17 cellular contexts compared by ENCODE assay signal in genomic region chr10:98858525-98858924, GRCh38.
DNase-seq lines count a peak whose midpoint lies in the region; TF ChIP-seq lines count a peak whose summit lies in the region.
"Had no signal": no experiment of that assay in that cellular context is flagged by ENCODE, and none has a peak within 500 bp of the region (broad histone marks: within the 10 kb centered on the region; RNA-seq: fewer than 3 reads in every experiment).

No MANE protein-coding gene starts in this region.

- intact Hi-C loops in uterus (cut with DNase I; ENCODE audit: low total_unique reads), result no loop called here

- no peak overlapping the region for H2BK120ac ChIP-seq in mesendoderm (ENCODE audit: low read depth, low read length)

- H3K56ac ChIP-seq in mesendoderm (ENCODE audit: low read length), result no peak overlapping the region

- H3K9me3 ChIP-seq in uterus, result no peaks in the 10 kb centered on the region
- H3K9me3 ChIP-seq: ascending aorta had no signal

- H2BK5ac ChIP-seq in mesendoderm (ENCODE audit: low read length), result no peak overlapping the region

- no peak for TF ChIP-seq POLR2A in uterus (IDR thresholded peaks at IDR 0.05)

- peak; percentile 6 for DNase-seq in DMS 273 (lab: John Stamatoyannopoulos, UW; ENCODE audit: unreplicated experiment)
- DNase-seq in DMS 273 treated with DMSO at 0.1 percent for 48 hours (lab: John Stamatoyannopoulos, UW), result no peak
- no peak for DNase-seq in astrocyte of the cerebellum (ENCODE audit: low read depth)
- peak; percentile 42 for DNase-seq in mesendoderm
- no peak for DNase-seq in NK-92 (lab: John Stamatoyannopoulos, UW; ENCODE audit: unreplicated experiment)
- DNase-seq in AG08396 (ENCODE audit: low spot score), result no peak
- DNase-seq in uterus, result no peak
- DNase-seq: 8988T; activated CD4-positive, alpha-beta T cell treated with anti-CD3 and anti-CD28 coated beads, Interleukin-2, amount 50 U/mL, for 4 hours; foreskin melanocyte; NCI-H1105 treated with DMSO at 0.1 percent for 48 hours; NCI-H446 treated with DMSO at 0.1 percent for 48 hours; nucleus accumbens; small intestine; T-helper 9 cell had no signal

- H3K4me3 ChIP-seq in astrocyte of the cerebellum (ENCODE audit: low read depth, low read length), result no peak overlapping the region
- H3K4me3 ChIP-seq in mesendoderm (ENCODE audit: low read length), result no peak overlapping the region
- no peak overlapping the region for H3K4me3 ChIP-seq in uterus
- H3K4me3 ChIP-seq: ascending aorta had no signal

- H4K8ac ChIP-seq in mesendoderm (ENCODE audit: low read depth, low read length), result no peak overlapping the region

- no peaks in the 10 kb centered on the region for H3K4me1 ChIP-seq in mesendoderm (ENCODE audit: control insufficient read depth, low read depth, low read length)
- H3K4me1 ChIP-seq in uterus, result no peaks in the 10 kb centered on the region
- H3K4me1 ChIP-seq: ascending aorta had no signal

- no peak overlapping the region for H3K4ac ChIP-seq in mesendoderm (ENCODE audit: low read depth, low read length)

- no peak overlapping the region for H3K4me2 ChIP-seq in mesendoderm (ENCODE audit: low read length)

- no peak overlapping the region for H2BK15ac ChIP-seq in mesendoderm (replicated peaks; ENCODE audit: low read depth)

- H3K36me3 ChIP-seq in mesendoderm (ENCODE audit: control insufficient read depth, insufficient read depth, low read length) (no peaks in the 10 kb centered on the region), uterus (no peaks in the 10 kb centered on the region)
- H3K36me3 ChIP-seq: ascending aorta had no signal

- in situ Hi-C loops in astrocyte of the cerebellum (cut with HindIII; ENCODE audit: low sequenced_read_pairs), result no loop called here

- no peaks in the 10 kb centered on the region for H3K79me1 ChIP-seq in mesendoderm (ENCODE audit: low read length)

- no peak overlapping the region for H3K18ac ChIP-seq in mesendoderm (ENCODE audit: low read length)

- no peak overlapping the region for H3K9ac ChIP-seq in mesendoderm (ENCODE audit: low read length)

- H3K79me2 ChIP-seq in mesendoderm (ENCODE audit: control insufficient read depth, insufficient read depth, low read length), result no peaks in the 10 kb centered on the region

- TF ChIP-seq CTCF in LNCAP (IDR thresholded peaks at IDR 0.05) (peak; percentile 29; the same call in 1 of the 2 replicates), astrocyte of the cerebellum (IDR thresholded peaks at IDR 0.05; ENCODE audit: low read depth, low read length, missing control alignments) (peak; percentile 3), uterus (IDR thresholded peaks at IDR 0.05) (no peak)

- no peak overlapping the region for H2AK5ac ChIP-seq in mesendoderm (ENCODE audit: low read length)

- WGBS in mesendoderm (ENCODE audit: extremely low coverage, insufficient coverage, low lambda C conversion rate), result no CpG with 5 or more reads among the region's 2 CpGs

- no peak overlapping the region for H4K5ac ChIP-seq in mesendoderm (ENCODE audit: low read length)

- H3K27me3 ChIP-seq in mesendoderm (ENCODE audit: insufficient read depth, low read length, poor library complexity) (no peaks in the 10 kb centered on the region), uterus (no peaks in the 10 kb centered on the region)
- H3K27me3 ChIP-seq: ascending aorta had no signal

- H3K27ac ChIP-seq in mesendoderm (ENCODE audit: low read depth, low read length), result no peak overlapping the region
- H3K27ac ChIP-seq in uterus, result no peak overlapping the region
- H3K27ac ChIP-seq: ascending aorta had no signal

- H3K23ac ChIP-seq in mesendoderm (ENCODE audit: low read length), result no peak overlapping the region

Comparison
In these comparisons a context has a peak if more than half of its experiments do, and no peak if none do; other contexts are left out.
1. DNase-seq: peak in DMS 273 (single experiment) and mesendoderm (single experiment); none in DMS 273 treated with DMSO at 0.1 percent for 48 hours (single experiment), astrocyte of the cerebellum (single experiment), NK-92 (single experiment), AG08396 (single experiment) and uterus (0 of 2).
2. CTCF ChIP-seq: peak in LNCAP (single experiment) and astrocyte of the cerebellum (single experiment); none in uterus (0 of 4).